1 cellular context compared by ENCODE assay signal in the genomic region with DNA sequence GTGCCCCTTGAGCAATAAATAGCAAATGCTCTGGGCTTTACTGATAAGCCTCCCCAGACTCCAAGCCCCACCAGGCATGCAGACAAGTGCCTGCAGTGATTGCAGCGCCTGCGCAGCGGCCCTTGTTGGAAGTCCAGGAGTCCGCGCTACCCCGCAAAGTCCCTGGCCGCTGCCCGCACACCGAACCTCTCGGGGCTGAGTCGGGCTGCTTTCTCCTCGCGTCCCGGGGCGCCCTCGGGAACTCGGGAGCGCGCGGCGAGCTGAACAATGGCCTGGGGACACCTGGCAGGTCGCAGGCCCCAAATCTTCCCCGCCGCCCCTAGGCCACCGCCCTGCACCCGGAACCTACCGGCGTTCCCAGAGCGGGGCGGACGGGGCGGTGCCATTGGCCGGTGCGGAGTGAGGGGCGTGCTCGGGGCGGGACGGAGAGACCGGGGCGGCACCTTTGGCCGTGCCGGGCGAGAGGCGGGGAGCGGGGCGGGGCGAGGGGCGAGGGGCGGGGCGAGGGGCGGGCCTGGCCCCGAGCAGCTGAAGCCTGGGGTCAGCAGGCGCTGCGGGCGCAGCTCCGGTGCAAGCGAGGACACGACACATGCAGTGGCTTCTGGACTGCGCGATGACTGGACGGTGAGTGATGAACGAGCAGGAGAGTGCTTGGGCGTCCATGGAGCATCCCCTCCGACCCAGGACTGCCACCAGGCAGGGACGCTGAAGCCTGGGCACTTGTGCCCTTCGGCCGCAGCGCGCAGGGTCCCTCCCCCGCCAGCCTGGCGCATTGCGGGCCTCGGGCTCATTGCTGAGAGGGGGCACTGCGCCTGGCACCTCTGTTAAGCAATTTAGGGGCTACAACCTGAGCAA.
A peak's percentile ranks its signal among the peaks of the same experiment; 100 is the strongest.
TF ChIP-seq lines count a peak whose summit lies in the region.

A gene with protein sequence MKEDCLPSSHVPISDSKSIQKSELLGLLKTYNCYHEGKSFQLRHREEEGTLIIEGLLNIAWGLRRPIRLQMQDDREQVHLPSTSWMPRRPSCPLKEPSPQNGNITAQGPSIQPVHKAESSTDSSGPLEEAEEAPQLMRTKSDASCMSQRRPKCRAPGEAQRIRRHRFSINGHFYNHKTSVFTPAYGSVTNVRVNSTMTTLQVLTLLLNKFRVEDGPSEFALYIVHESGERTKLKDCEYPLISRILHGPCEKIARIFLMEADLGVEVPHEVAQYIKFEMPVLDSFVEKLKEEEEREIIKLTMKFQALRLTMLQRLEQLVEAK (plus strand): TSS at position 560 of the 855 bp plus-strand sequence. CDS start 10,401 bp downstream, outside the sequence.

TF ChIP-seq in HepG2, 621 proteins besides CTCF, POLR2A, EP300 and RAD21 (continued from another document):
- TF ChIP-seq, protein P1, sequence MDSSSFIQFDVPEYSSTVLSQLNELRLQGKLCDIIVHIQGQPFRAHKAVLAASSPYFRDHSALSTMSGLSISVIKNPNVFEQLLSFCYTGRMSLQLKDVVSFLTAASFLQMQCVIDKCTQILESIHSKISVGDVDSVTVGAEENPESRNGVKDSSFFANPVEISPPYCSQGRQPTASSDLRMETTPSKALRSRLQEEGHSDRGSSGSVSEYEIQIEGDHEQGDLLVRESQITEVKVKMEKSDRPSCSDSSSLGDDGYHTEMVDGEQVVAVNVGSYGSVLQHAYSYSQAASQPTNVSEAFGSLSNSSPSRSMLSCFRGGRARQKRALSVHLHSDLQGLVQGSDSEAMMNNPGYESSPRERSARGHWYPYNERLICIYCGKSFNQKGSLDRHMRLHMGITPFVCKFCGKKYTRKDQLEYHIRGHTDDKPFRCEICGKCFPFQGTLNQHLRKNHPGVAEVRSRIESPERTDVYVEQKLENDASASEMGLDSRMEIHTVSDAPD (CRISPR knock-in tag; IDR thresholded peaks at IDR 0.05), result no peak
- TF ChIP-seq GFI1 (CRISPR knock-in tag; IDR thresholded peaks at IDR 0.05; ENCODE audit: borderline replicate concordance) (peak; percentile 96), ZNF879 (CRISPR knock-in tag; IDR thresholded peaks at IDR 0.05) (0 out of 2 replicates have a peak, but pooled peaks have one; percentile 43), ZNF749 (CRISPR knock-in tag; IDR thresholded peaks at IDR 0.05; ENCODE audit: borderline replicate concordance) (0 out of 2 replicates have a peak, but pooled peaks have one; percentile 28), PHF20 (CRISPR knock-in tag; IDR thresholded peaks at IDR 0.05) (peak; percentile 74; the same call in 1 of the 2 replicates), KAT8 (CRISPR knock-in tag; IDR thresholded peaks at IDR 0.05) (peak; percentile 88), KLF6 (CRISPR knock-in tag; IDR thresholded peaks at IDR 0.05) (peak; percentile 82; the same call in 1 of the 2 replicates), ZNF235 (CRISPR knock-in tag; IDR thresholded peaks at IDR 0.05; ENCODE audit: borderline replicate concordance) (0 out of 2 replicates have a peak, but pooled peaks have one; percentile 37), ASH2L (IDR thresholded peaks at IDR 0.05; ENCODE audit: insufficient read length, low read depth, low read length) (peak; percentile 65), MEIS2 (CRISPR knock-in tag; IDR thresholded peaks at IDR 0.05) (peak; percentile 43), NR2F6 (IDR thresholded peaks at IDR 0.05) (no peak), NR2F6 (CRISPR knock-in tag; IDR thresholded peaks at IDR 0.05) (peak; percentile 61; the same call in 1 of the 2 replicates), RBFOX2 (IDR thresholded peaks at IDR 0.05; ENCODE audit: low read depth, low read length) (peak; percentile 97)
- TF ChIP-seq, protein P2, sequence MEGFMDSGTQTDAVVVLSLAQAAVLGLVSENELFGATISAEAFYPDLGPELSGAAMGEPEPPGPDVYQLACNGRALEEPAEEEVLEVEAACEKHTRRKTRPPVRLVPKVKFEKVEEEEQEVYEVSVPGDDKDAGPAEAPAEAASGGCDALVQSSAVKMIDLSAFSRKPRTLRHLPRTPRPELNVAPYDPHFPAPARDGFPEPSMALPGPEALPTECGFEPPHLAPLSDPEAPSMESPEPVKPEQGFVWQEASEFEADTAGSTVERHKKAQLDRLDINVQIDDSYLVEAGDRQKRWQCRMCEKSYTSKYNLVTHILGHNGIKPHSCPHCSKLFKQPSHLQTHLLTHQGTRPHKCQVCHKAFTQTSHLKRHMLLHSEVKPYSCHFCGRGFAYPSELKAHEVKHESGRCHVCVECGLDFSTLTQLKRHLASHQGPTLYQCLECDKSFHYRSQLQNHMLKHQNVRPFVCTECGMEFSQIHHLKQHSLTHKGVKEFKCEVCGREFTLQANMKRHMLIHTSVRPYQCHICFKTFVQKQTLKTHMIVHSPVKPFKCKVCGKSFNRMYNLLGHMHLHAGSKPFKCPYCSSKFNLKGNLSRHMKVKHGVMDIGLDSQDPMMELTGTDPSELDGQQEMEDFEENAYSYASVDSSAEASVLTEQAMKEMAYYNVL (CRISPR knock-in tag; IDR thresholded peaks at IDR 0.05; ENCODE audit: borderline replicate concordance), result no peak
- TF ChIP-seq, protein P3, sequence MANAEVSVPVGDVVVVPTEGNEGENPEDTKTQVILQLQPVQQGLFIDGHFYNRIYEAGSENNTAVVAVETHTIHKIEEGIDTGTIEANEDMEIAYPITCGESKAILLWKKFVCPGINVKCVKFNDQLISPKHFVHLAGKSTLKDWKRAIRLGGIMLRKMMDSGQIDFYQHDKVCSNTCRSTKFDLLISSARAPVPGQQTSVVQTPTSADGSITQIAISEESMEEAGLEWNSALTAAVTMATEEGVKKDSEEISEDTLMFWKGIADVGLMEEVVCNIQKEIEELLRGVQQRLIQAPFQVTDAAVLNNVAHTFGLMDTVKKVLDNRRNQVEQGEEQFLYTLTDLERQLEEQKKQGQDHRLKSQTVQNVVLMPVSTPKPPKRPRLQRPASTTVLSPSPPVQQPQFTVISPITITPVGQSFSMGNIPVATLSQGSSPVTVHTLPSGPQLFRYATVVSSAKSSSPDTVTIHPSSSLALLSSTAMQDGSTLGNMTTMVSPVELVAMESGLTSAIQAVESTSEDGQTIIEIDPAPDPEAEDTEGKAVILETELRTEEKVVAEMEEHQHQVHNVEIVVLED (CRISPR knock-in tag; IDR thresholded peaks at IDR 0.05; ENCODE audit: borderline replicate concordance), result peak; percentile 33; the same call in 1 of the 2 replicates
- TF ChIP-seq, protein P4, sequence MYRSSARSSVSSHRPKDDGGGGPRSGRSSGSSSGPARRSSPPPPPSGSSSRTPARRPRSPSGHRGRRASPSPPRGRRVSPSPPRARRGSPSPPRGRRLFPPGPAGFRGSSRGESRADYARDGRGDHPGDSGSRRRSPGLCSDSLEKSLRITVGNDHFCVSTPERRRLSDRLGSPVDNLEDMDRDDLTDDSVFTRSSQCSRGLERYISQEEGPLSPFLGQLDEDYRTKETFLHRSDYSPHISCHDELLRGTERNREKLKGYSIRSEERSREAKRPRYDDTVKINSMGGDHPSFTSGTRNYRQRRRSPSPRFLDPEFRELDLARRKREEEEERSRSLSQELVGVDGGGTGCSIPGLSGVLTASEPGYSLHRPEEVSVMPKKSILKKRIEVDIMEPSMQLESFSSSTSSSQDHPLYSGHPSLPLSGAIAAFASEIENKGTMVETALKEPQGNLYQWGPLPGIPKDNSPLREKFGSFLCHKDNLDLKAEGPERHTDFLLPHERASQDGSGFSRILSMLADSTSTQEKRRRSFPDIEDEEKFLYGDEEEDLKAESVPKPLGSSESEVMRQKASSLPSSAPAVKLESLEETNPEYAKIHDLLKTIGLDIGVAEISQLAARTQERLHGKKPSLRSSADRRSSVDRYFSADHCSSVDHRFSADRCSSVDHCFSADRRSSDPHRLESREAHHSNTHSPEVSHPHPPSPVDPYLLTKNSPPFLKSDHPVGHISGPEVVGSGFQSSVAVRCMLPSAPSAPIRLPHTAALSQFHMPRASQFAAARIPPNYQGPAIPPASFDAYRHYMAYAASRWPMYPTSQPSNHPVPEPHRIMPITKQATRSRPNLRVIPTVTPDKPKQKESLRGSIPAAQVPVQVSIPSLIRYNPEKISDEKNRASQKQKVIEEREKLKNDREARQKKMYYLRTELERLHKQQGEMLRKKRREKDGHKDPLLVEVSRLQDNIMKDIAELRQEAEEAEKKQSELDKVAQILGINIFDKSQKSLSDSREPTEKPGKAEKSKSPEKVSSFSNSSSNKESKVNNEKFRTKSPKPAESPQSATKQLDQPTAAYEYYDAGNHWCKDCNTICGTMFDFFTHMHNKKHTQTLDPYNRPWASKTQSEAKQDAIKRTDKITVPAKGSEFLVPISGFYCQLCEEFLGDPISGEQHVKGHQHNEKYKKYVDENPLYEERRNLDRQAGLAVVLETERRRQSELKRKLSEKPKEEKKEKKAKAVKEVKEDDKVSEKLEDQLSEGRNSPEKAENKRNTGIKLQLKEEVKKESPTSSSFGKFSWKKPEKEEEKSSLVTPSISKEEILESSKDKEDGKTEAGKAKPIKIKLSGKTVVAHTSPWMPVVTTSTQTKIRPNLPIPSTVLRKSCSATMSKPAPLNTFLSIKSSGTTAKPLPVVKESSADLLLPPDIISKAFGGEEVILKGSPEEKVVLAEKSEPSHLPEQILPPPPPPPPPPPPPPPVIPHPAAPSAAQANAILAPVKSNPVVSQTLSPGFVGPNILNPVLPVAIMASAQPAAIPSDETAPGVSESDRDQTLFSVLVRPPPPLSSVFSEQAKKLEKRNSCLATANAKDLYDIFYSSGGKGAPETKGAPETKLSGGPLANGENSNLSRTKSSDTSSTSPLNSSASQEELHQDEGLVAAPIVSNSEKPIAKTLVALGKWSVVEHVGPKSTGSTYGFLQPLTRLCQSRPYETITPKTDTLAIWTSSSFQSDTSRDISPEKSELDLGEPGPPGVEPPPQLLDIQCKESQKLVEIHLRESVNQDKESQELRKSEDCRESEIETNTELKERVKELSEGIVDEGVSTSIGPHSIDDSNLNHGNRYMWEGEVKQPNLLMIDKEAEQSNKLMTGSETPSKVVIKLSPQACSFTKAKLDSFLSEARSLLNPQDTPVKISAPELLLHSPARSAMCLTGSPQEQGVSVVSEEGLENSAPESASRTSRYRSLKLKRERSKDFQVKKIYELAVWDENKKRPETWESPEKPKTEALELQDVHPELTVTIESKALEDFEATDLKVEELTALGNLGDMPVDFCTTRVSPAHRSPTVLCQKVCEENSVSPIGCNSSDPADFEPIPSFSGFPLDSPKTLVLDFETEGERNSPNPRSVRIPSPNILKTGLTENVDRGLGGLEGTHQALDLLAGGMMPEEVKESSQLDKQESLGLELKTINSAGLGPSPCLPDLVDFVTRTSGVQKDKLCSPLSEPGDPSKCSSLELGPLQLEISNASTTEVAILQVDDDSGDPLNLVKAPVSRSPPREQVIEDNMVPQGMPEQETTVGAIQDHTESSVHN (CRISPR knock-in tag; IDR thresholded peaks at IDR 0.05), result 0 out of 2 replicates have a peak, but pooled peaks have one; percentile 34
- TF ChIP-seq, protein P5, sequence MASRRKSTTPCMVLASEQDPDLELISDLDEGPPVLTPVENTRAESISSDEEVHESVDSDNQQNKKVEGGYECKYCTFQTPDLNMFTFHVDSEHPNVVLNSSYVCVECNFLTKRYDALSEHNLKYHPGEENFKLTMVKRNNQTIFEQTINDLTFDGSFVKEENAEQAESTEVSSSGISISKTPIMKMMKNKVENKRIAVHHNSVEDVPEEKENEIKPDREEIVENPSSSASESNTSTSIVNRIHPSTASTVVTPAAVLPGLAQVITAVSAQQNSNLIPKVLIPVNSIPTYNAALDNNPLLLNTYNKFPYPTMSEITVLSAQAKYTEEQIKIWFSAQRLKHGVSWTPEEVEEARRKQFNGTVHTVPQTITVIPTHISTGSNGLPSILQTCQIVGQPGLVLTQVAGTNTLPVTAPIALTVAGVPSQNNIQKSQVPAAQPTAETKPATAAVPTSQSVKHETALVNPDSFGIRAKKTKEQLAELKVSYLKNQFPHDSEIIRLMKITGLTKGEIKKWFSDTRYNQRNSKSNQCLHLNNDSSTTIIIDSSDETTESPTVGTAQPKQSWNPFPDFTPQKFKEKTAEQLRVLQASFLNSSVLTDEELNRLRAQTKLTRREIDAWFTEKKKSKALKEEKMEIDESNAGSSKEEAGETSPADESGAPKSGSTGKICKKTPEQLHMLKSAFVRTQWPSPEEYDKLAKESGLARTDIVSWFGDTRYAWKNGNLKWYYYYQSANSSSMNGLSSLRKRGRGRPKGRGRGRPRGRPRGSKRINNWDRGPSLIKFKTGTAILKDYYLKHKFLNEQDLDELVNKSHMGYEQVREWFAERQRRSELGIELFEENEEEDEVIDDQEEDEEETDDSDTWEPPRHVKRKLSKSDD (CRISPR knock-in tag; IDR thresholded peaks at IDR 0.05; ENCODE audit: low read depth), result peak; percentile 50; the same call in 1 of the 2 replicates
